ENCODE assay signal across 24 cellular contexts in the genomic region with DNA sequence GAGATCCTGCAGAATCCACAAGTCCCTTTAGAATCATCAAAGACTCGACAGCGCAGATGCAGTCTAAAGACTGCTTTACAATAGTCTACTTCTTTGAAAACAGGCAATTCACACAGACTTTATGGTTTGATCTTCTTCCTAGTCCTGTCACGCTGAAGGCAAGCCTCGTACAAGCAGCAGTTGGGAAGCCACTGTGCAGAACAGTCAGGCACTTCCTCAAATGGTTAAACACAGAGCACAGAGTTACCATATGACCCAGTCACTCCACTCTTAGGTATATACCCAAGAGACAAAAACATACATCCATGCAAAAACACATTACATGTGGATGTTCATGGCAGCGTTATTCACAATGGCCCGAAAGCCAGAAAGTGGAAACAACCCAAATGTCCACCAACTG. TPM values are rescaled to one million over a fixed set of nuclear protein-coding genes. Genes with fewer than 3 reads are reported as not detected.
DNase-seq lines count a peak whose midpoint lies in the region; ATAC-seq, FAIRE-seq and TF ChIP-seq lines count a peak whose summit lies in the region.
"Had no signal": no experiment of that assay in that cellular context is flagged by ENCODE, and none has a peak within 500 bp of the region (broad histone marks: within the 10 kb centered on the region; RNA-seq: fewer than 3 reads in every experiment).

No MANE protein-coding gene starts in this region.

- no peak overlapping the region for H2AFZ ChIP-seq in K562 (ENCODE audit: low read depth, low read length)
- H2AFZ ChIP-seq: GM23248 had no signal

- no peaks in the 10 kb centered on the region for H3K9me3 Mint-ChIP-seq in MCF 10A (ENCODE audit: unreplicated experiment)

- H3K27ac ChIP-seq in breast epithelium = no peak overlapping the region
- H3K27ac ChIP-seq in K562 (ENCODE audit: extremely low read depth, low read depth, low read length) = no peak overlapping the region
- no peak overlapping the region for H3K27ac ChIP-seq in small intestine (ENCODE audit: low read depth in 1 of 2, low read length in 1 of 2)
- H3K27ac ChIP-seq in esophagus squamous epithelium = no peak overlapping the region
- H3K27ac ChIP-seq: GM23248 had no signal

- no peaks in the 10 kb centered on the region for H3K79me2 ChIP-seq in K562 (ENCODE audit: control insufficient read depth, insufficient read depth, low read length)

- no peak overlapping the region for H3K4me3 Mint-ChIP-seq in MCF 10A (ENCODE audit: unreplicated experiment)
- H3K4me3 Mint-ChIP-seq: CD8-positive, alpha-beta memory T cell had no signal

- no peak for TF ChIP-seq RAD21 in K562 (CRISPR knock-in tag; conservative IDR thresholded peaks at IDR 0.05 in 1 of 2, IDR thresholded peaks at IDR 0.05 in 1 of 2)

- POLR2A ChIA-PET in MCF 10A (lab: Yijun Ruan, JAX) (no interaction called here), K562 (lab: Yijun Ruan, JAX) (no interaction called here)

- no peak for TF ChIP-seq EP300 in K562 (IDR thresholded peaks at IDR 0.05; ENCODE audit: low read length)

- no peak overlapping the region for H3K4me3 ChIP-seq in breast epithelium
- no peak overlapping the region for H3K4me3 ChIP-seq in K562
- H3K4me3 ChIP-seq in small intestine (ENCODE audit: low read depth in 1 of 2, low read length in 2 of 2) = no peak overlapping the region
- no peak overlapping the region for H3K4me3 ChIP-seq in esophagus squamous epithelium
- H3K4me3 ChIP-seq: GM23248 had no signal

- peak overlapping the region; percentile 9 for H3K27ac Mint-ChIP-seq in MCF 10A (ENCODE audit: low read depth, unreplicated experiment)

- in situ Hi-C loops in K562 (cut with MboI) = no loop called here

- H3K9ac ChIP-seq in K562 (ENCODE audit: insufficient read depth in 1 of 2, low read depth in 2 of 2, low read length in 2 of 2) = peak overlapping the region in 1 of 2 experiments; percentile 37; a peak in 1 of 4 replicates
- H3K9ac ChIP-seq: GM23248 had no signal

- 51% methylated on average over 6 of the region's 6 CpGs for WGBS in K562 (ENCODE audit: insufficient coverage, low coverage, missing lambda C conversion rate)
- 91 to 95% (median 92%) methylated on average over 6 of the region's 6 CpGs for WGBS in small intestine, 3 donors
- WGBS in esophagus squamous epithelium, 2 donors = 84 to 97% methylated on average over 6 of the region's 6 CpGs

- TF ChIP-seq POLR2A in breast epithelium (IDR thresholded peaks at IDR 0.05) = no peak
- TF ChIP-seq POLR2A in K562 (conservative IDR thresholded peaks at IDR 0.05) = no peak
- no peak for TF ChIP-seq POLR2A in esophagus squamous epithelium (IDR thresholded peaks at IDR 0.05)

- BruUV-seq in MCF 10A (replicated peaks; lab: Mats Ljungman, UMichigan) = no TSS peak
- BruUV-seq in K562 (replicated peaks; lab: Mats Ljungman, UMichigan) = no TSS peak

- no peaks in the 10 kb centered on the region for H4K20me1 ChIP-seq in K562 (replicated peaks; ENCODE audit: control insufficient read depth, insufficient read depth, low read length)

- H3K27me3 Mint-ChIP-seq in MCF 10A (ENCODE audit: insufficient read depth, unreplicated experiment) = no peaks in the 10 kb centered on the region

- H3K4me1 ChIP-seq in breast epithelium = no peaks in the 10 kb centered on the region
- no peaks in the 10 kb centered on the region for H3K4me1 ChIP-seq in K562 (replicated peaks in 1 of 2; ENCODE audit: control insufficient read depth in 2 of 2, insufficient read depth in 2 of 2, low read length in 2 of 2)
- no peaks in the 10 kb centered on the region for H3K4me1 ChIP-seq in small intestine (ENCODE audit: control insufficient read depth in 2 of 2, insufficient read depth in 1 of 2, low read depth in 1 of 2, low read length in 1 of 2)
- no peaks in the 10 kb centered on the region for H3K4me1 ChIP-seq in esophagus squamous epithelium

- no peak for DNase-seq in MCF 10A (ENCODE audit: unreplicated experiment)
- no peak for DNase-seq in breast epithelium (ENCODE audit: low spot score in 2 of 2)
- peak; percentile 79 for DNase-seq in NOMO-1 treated with DMSO at 0.1 percent for 48 hours (lab: John Stamatoyannopoulos, UW; ENCODE audit: unreplicated experiment)
- DNase-seq in K562 (ENCODE audit: extremely low read depth in 1 of 4, low spot score in 3 of 4) = no peak
- DNase-seq in small intestine = no peak
- DNase-seq in esophagus squamous epithelium (lab: John Stamatoyannopoulos, UW) = no peak
- DNase-seq: 8988T; CD8-positive, alpha-beta memory T cell; DMS79 treated with DMSO at 0.1 percent for 48 hours; GM23248; HCEC 1CT; NCI-H1048; NCI-H1436 treated with DMSO at 0.1 percent for 48 hours; NCI-H2029 treated with DMSO at 0.1 percent for 48 hours; NCI-H510A; NCI-H82; SHP77; T-helper 2 cell had no signal

- H3K27me3 ChIP-seq in breast epithelium (no peaks in the 10 kb centered on the region), K562 (ENCODE audit: control insufficient read depth in 2 of 2, insufficient read depth in 2 of 2, low read length in 2 of 2) (no peaks in the 10 kb centered on the region; a peak in 1 of 5 replicates), small intestine (ENCODE audit: control insufficient read depth in 2 of 2, insufficient read depth in 2 of 2, low read length in 2 of 2) (no peaks in the 10 kb centered on the region), esophagus squamous epithelium (no peaks in the 10 kb centered on the region)

- H3K4me2 ChIP-seq in K562 (ENCODE audit: insufficient read depth, low read length) = no peak overlapping the region

- H3K4me1 Mint-ChIP-seq in MCF 10A (ENCODE audit: insufficient read depth, unreplicated experiment) = peaks cover 40% of the 10 kb centered on the region
- H3K4me1 Mint-ChIP-seq: CD8-positive, alpha-beta memory T cell had no signal

- FAIRE-seq in K562 (lab: Jason Lieb, UNC) (peak; percentile 61), small intestine (lab: Jason Lieb, UNC) (no peak)
- FAIRE-seq: D721Med had no signal

- H3K36me3 ChIP-seq in breast epithelium = no peaks in the 10 kb centered on the region
- no peaks in the 10 kb centered on the region; the same call in 2 of the 3 replicates for H3K36me3 ChIP-seq in K562 (ENCODE audit: control insufficient read depth, insufficient read depth, low read length)
- no peaks in the 10 kb centered on the region for H3K36me3 ChIP-seq in small intestine (ENCODE audit: control insufficient read depth in 2 of 2, insufficient read depth in 2 of 2, low read length in 2 of 2)
- peaks cover 0 to 15% (median 0%) of the 10 kb centered on the region in 3 donors for H3K36me3 ChIP-seq in esophagus squamous epithelium

- H3K36me3 Mint-ChIP-seq in MCF 10A (ENCODE audit: insufficient read depth, unreplicated experiment) = no peaks in the 10 kb centered on the region

- intact Hi-C loops in MCF 10A (cut with micrococcal nuclease) (no loop called here), breast epithelium (cut with DNase I; ENCODE audit: low total_unique reads) (no loop called here), K562 (cut with micrococcal nuclease) (no loop called here), esophagus squamous epithelium (cut with DNase I) (no loop called here)

- H3K9me3 ChIP-seq in breast epithelium = no peaks in the 10 kb centered on the region
- H3K9me3 ChIP-seq in K562 (replicated peaks; ENCODE audit: control insufficient read depth, insufficient read depth, low read depth, low read length) = no peaks in the 10 kb centered on the region
- no peaks in the 10 kb centered on the region for H3K9me3 ChIP-seq in small intestine (ENCODE audit: control insufficient read depth, low read depth)
- H3K9me3 ChIP-seq in esophagus squamous epithelium = no peaks in the 10 kb centered on the region

- ATAC-seq in K562 = no peak
- ATAC-seq in HG03520 (IDR thresholded peaks at IDR 0.05; ENCODE audit: unreplicated experiment) = no peak
- no peak for ATAC-seq in HG03442 (IDR thresholded peaks at IDR 0.05; ENCODE audit: unreplicated experiment)

- H3K9me1 ChIP-seq in K562 (ENCODE audit: control insufficient read depth, insufficient read depth, low read length) = no peaks in the 10 kb centered on the region

- TF ChIP-seq CTCF in MCF 10A (IDR thresholded peaks at IDR 0.05; ENCODE audit: unreplicated experiment) = no peak
- no peak for TF ChIP-seq CTCF in breast epithelium (IDR thresholded peaks at IDR 0.05)
- TF ChIP-seq CTCF in K562 (IDR thresholded peaks at IDR 0.05 in 2 of 3, conservative IDR thresholded peaks at IDR 0.05 in 1 of 3; ENCODE audit: insufficient read depth in 2 of 3, low read depth in 1 of 3, low read length in 3 of 3) = no peak
- no peak for TF ChIP-seq CTCF in esophagus squamous epithelium (IDR thresholded peaks at IDR 0.05)

- CTCF ChIA-PET in MCF 10A (lab: Yijun Ruan, JAX) (interaction anchor here (0.6 to 0.9 kb wide), 2 partner anchors 38 to 289 kb away, joined by 3 to 5 read pairs; no protein-coding TSS in a partner anchor), K562 (lab: Yijun Ruan, JAX; ENCODE audit: low intra/inter-chr PET ratio) (no interaction called here)

RNA-seq across cellular contexts. Expression of a gene that starts 41.4 kb away (rescaled TPM):
- total RNA-seq in MCF 10A (2022) = 1.1 and 1.5 TPM in 2 replicates
- 1 to 10 TPM; 3.9 to 5.3 (median 4.4) TPM for total RNA-seq in breast epithelium
- total RNA-seq in K562 (2011; cell fraction: chromatin; rRNA removed; ENCODE audit: low replicate concordance) = 4.7 and 10.3 TPM in 2 replicates
- 9.0 and 9.3 TPM in 2 replicates for total RNA-seq in K562 (2011; cell fraction: nucleolus; rRNA removed)
- total RNA-seq in K562 (2011; cell fraction: nucleoplasm; rRNA removed) = 6.5 and 7.2 TPM in 2 replicates
- 9.8 and 14.3 TPM in 2 replicates for total RNA-seq in K562 (2014; rRNA removed)
- 3.9 and 4.4 TPM in 2 replicates for total RNA-seq in K562 (2014; rRNA removed; fragmentation: Illumina TruSeq; extraction: Trizol)
- total RNA-seq in K562 (2015; rRNA removed; fragmentation: Illumina TruSeq; extraction: Trizol) = 8.6 and 10.1 TPM in 2 replicates
- 12.4 and 13.1 TPM in 2 replicates for total RNA-seq in K562 (2021)
- polyA plus RNA-seq in K562 (2011; rRNA removed) = 15.8 and 16.9 TPM in 2 replicates
- 28.2 and 31.1 TPM in 2 replicates for polyA plus RNA-seq in K562 (2011; cell fraction: cytosol; rRNA removed)
- 16.1 and 16.9 TPM in 2 replicates for polyA plus RNA-seq in K562 (2011; cell fraction: nucleus; rRNA removed)
- polyA plus RNA-seq in K562 (2012) = 11.8 and 17.5 TPM in 2 replicates
- polyA plus RNA-seq in K562 (2014; fragmentation: Illumina TruSeq; extraction: Trizol) = 14.2 and 16.7 TPM in 2 replicates
- polyA plus RNA-seq in K562 (2014; fragmentation: Nextera tagmentation; extraction: Ambion mirVana) = 1 to 10 TPM; 2.3 to 3.0 TPM
- 11.0 and 11.4 TPM in 2 replicates for polyA plus RNA-seq in K562 (2014; rRNA removed)
- 7.1 and 11.6 TPM in 2 replicates for polyA minus RNA-seq in K562 (2011; rRNA and poly(A)+ RNA removed)
- 4.1 and 5.0 TPM in 2 replicates for polyA minus RNA-seq in K562 (2011; cell fraction: cytosol; rRNA and poly(A)+ RNA removed)
- polyA minus RNA-seq in K562 (2011; cell fraction: nucleus; rRNA and poly(A)+ RNA removed) = 4.6 and 6.2 TPM in 2 replicates
- 10 to 100 TPM in 1 of 3 donors, 1 to 10 TPM in 1, under 1 TPM in 1; 0.89 to 10.9 (median 1.4) TPM for polyA plus RNA-seq in small intestine
- 1 to 10 TPM; 2.8 to 5.3 (median 4.7) TPM for total RNA-seq in esophagus squamous epithelium

RNA-seq across cellular contexts. Expression of a gene that starts 57.2 kb away (rescaled TPM):
- total RNA-seq in MCF 10A (2022) (not detected in 2 replicates), breast epithelium (under 1 TPM in 1 of 3 donors, not detected in 2; 0.44 TPM), K562 (2014; rRNA removed) (not detected in 2 replicates), K562 (2014; rRNA removed; fragmentation: Illumina TruSeq; extraction: Trizol) (under 0.01 TPM in 1 of 2 replicates, not detected in the other), K562 (2015; rRNA removed; fragmentation: Illumina TruSeq; extraction: Trizol) (not detected in 2 replicates), K562 (2021) (not detected in 2 replicates), esophagus squamous epithelium (under 1 TPM in 2 of 4 donors, not detected in 2; 0.19 to 0.32 TPM)
- total RNA-seq in K562 (2011; cell fraction: chromatin; rRNA removed; ENCODE audit: low replicate concordance) = not detected in 2 replicates
- total RNA-seq in K562 (2011; cell fraction: nucleolus; rRNA removed) = not detected in 2 replicates
- total RNA-seq in K562 (2011; cell fraction: nucleoplasm; rRNA removed) = not detected in 2 replicates
- polyA plus RNA-seq in K562 (2011; rRNA removed) (not detected in 2 replicates), K562 (2014; fragmentation: Illumina TruSeq; extraction: Trizol) (not detected in 2 replicates), K562 (2014; fragmentation: Nextera tagmentation; extraction: Ambion mirVana) (not detected), K562 (2014; rRNA removed) (not detected in 2 replicates), small intestine (under 1 TPM in 1 of 3 donors, not detected in 2; 0.06 TPM)
- under 0.01 TPM in 1 of 2 replicates, not detected in the other for polyA plus RNA-seq in K562 (2011; cell fraction: cytosol; rRNA removed)
- not detected in 2 replicates for polyA plus RNA-seq in K562 (2011; cell fraction: nucleus; rRNA removed)
- not detected in 2 replicates for polyA plus RNA-seq in K562 (2012)
- polyA minus RNA-seq in K562 (2011; rRNA and poly(A)+ RNA removed) = not detected in 2 replicates
- not detected in 2 replicates for polyA minus RNA-seq in K562 (2011; cell fraction: cytosol; rRNA and poly(A)+ RNA removed)
- not detected in 2 replicates for polyA minus RNA-seq in K562 (2011; cell fraction: nucleus; rRNA and poly(A)+ RNA removed)
- total RNA-seq: CD8-positive, alpha-beta memory T cell; G401; GM23248; LHCN-M2 had no signal
- polyA plus RNA-seq: BJ; CD8-positive, alpha-beta memory T cell; GM23248 had no signal
